In the genomic region with DNA sequence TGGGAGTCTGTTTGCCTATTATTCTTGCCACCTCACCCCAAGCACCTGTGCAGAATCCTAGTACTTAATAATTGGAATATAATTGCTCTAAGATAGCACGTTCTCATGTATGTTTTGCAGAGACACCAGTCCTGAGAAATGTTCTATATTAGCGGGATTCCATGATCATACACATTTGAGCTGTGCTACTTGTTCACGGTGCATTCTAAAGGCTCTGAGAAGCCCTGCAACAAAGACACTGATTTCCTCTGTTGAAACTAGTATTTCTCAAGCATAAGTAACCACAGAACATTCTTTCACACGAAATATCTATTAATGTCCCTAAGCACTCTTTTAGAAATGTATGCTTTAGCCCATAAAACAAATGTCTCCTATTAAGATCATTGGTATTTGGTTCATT, we compare ENCODE assay signal across 11 cellular contexts.
"Had no signal": no experiment of that assay in that cellular context is flagged by ENCODE, and none has a peak within 500 bp of the region (broad histone marks: within the 10 kb centered on the region; RNA-seq: fewer than 3 reads in every experiment).

No MANE protein-coding gene starts in this region.

- H2AFZ ChIP-seq: GM23248, GM23338 had no signal

- FAIRE-seq: H1, H54 had no signal

- H3K4me3 ChIP-seq: GM23248, GM23338, HAP-1 had no signal

- H3K36me3 ChIP-seq: HAP-1 had no signal

- H3K9ac ChIP-seq: GM23248 had no signal

- H3K4me2 ChIP-seq: GM23338 had no signal

- H3K9me3 ChIP-seq: HAP-1 had no signal

- H3K27ac ChIP-seq: GM23248 had no signal

- H3K4me1 ChIP-seq: HAP-1 had no signal

- DNase-seq: GM23248, GOT3, H7, H9, HCEC 1CT, HFFc6 had no signal

- ATAC-seq: GM23338, HCT116 had no signal
